ENCODE assay signal across 8 cellular contexts in genomic region chr2:162318280-162319222, GRCh38. TPM values are rescaled to one million over a fixed set of nuclear protein-coding genes. Genes with fewer than 3 reads are reported as not detected.
DNase-seq lines count a peak whose midpoint lies in the region; ATAC-seq and TF ChIP-seq lines count a peak whose summit lies in the region.

Gene IFIH1, minus strand, starts transcription at chr2:162318684. Its CDS starts 377 bp downstream, at chr2:162318307.

- peak; percentile 45 for TF ChIP-seq CTCF in OCI-LY3 (IDR thresholded peaks at IDR 0.05; ENCODE audit: low read depth, low read length)

- no peaks in the 10 kb centered on the region for H3K9me3 Mint-ChIP-seq in CD8-positive, alpha-beta memory T cell

- H3K36me3 Mint-ChIP-seq in CD8-positive, alpha-beta memory T cell = peaks cover 0 to 18% (median 4%) of the 10 kb centered on the region in 3 donors

- H3K4me2 ChIP-seq in OCI-LY3 (ENCODE audit: low read length) = peak within 1 kb of the TSS; percentile 90

- H3K27me3 Mint-ChIP-seq in CD8-positive, alpha-beta memory T cell = no peaks in the 10 kb centered on the region

- H3K9ac ChIP-seq in OCI-LY3 (ENCODE audit: low read length) = peak within 1 kb of the TSS; percentile 93

- peak within 1 kb of the TSS; percentile 86 for H3K4me3 ChIP-seq in CD8-positive, alpha-beta memory T cell (ENCODE audit: low read length)
- peak within 1 kb of the TSS; percentile 96 for H3K4me3 ChIP-seq in OCI-LY3 (ENCODE audit: low read length)

- H3K27ac Mint-ChIP-seq in CD8-positive, alpha-beta memory T cell = peak within 1 kb of the TSS; percentile 94 to 100 (median 100)

- peak within 1 kb of the TSS; percentile 95 for H3K27ac ChIP-seq in CD8-positive, alpha-beta memory T cell (ENCODE audit: low read depth, low read length)
- H3K27ac ChIP-seq in OCI-LY3 (ENCODE audit: low read length) = peak within 1 kb of the TSS; percentile 87

- H3K36me3 ChIP-seq in CD8-positive, alpha-beta memory T cell (ENCODE audit: insufficient read depth, low read length) = no peaks in the 10 kb centered on the region
- H3K36me3 ChIP-seq in OCI-LY3 (replicated peaks; ENCODE audit: low read depth, low read length) = peaks cover 21% of the 10 kb centered on the region

- H4K20me1 ChIP-seq in OCI-LY3 (ENCODE audit: insufficient read depth, low read length) = peaks cover 18% of the 10 kb centered on the region

- H3K4me1 ChIP-seq in CD8-positive, alpha-beta memory T cell (ENCODE audit: insufficient read depth, low read length) = peaks cover 48% of the 10 kb centered on the region
- H3K4me1 ChIP-seq in OCI-LY3 (ENCODE audit: low read length) = peaks cover 38% of the 10 kb centered on the region

- peaks cover 63 to 72% (median 71%) of the 10 kb centered on the region in 3 donors for H3K4me1 Mint-ChIP-seq in CD8-positive, alpha-beta memory T cell

- H3K9me3 ChIP-seq in CD8-positive, alpha-beta memory T cell (ENCODE audit: low read length) = no peaks in the 10 kb centered on the region
- no peaks in the 10 kb centered on the region for H3K9me3 ChIP-seq in OCI-LY3 (ENCODE audit: insufficient read depth, low read length)

- POLR2A ChIA-PET in CD8-positive, alpha-beta memory T cell (lab: Charles Lee) = interaction anchor here (0.9 kb wide), 2 partner anchors 25 to 98 kb away, joined by 3 to 10 read pairs; partner anchors contain the start of gene GCA

- peak within 1 kb of the TSS; percentile 90 to 99 (median 95) for H3K4me3 Mint-ChIP-seq in CD8-positive, alpha-beta memory T cell

- ATAC-seq in GM19397 (IDR thresholded peaks at IDR 0.05; ENCODE audit: unreplicated experiment) (peak; percentile 76), HG03565 (IDR thresholded peaks at IDR 0.05; ENCODE audit: unreplicated experiment) (peak; percentile 81)

- peak; percentile 62 to 84 (median 78) for DNase-seq in CD8-positive, alpha-beta memory T cell
- DNase-seq in activated T-cell treated with anti-CD3 and anti-CD28 coated beads for 1 hour (ENCODE audit: low read depth) = peak; percentile 55
- DNase-seq in epidermal melanocyte (ENCODE audit: insufficient read length, low spot score) = peak; percentile 87
- DNase-seq in middle frontal gyrus (ENCODE audit: extremely low spot score, low spot score) = peak; percentile 57
- DNase-seq in stimulated activated CD8-positive, alpha-beta memory T cell treated with anti-CD3 and anti-CD28 coated beads, Interleukin-2, amount 100 ng/mL, for 48 hours (ENCODE audit: low read depth in 2 of 2) = peak; percentile 52 to 55

- CTCF ChIA-PET in CD8-positive, alpha-beta memory T cell (lab: Charles Lee) = interaction anchor here (0.9 to 2.0 kb wide), 11 partner anchors 8 to 97 kb away, joined by 3 to 5 read pairs (median 4); partner anchors contain the start of gene GCA

- peaks cover 56% of the 10 kb centered on the region for H3K79me2 ChIP-seq in OCI-LY3 (ENCODE audit: low read length)

- H2AFZ ChIP-seq in OCI-LY3 (ENCODE audit: low read depth, low read length) = peak within 1 kb of the TSS; percentile 78

- no peaks in the 10 kb centered on the region for H3K27me3 ChIP-seq in CD8-positive, alpha-beta memory T cell (ENCODE audit: insufficient read depth, low read length, poor library complexity, severe bottlenecking)
- H3K27me3 ChIP-seq in OCI-LY3 (ENCODE audit: low read depth, low read length) = no peaks in the 10 kb centered on the region

RNA-seq across cellular contexts. Expression of gene IFIH1, which starts in this region (rescaled TPM):
- 10 to 100 TPM; 16.8 to 17.9 TPM for total RNA-seq in CD8-positive, alpha-beta memory T cell
- 19.7 TPM for polyA plus RNA-seq in CD8-positive, alpha-beta memory T cell

Comparison
In these comparisons a context has a peak if more than half of its experiments do, and no peak if none do; other contexts are left out.
1. Peak in every context shown above with its lines: DNase-seq, ATAC-seq, H3K4me3 ChIP-seq and H3K27ac ChIP-seq.